Comparison of ENCODE assay signal across 8 cellular contexts in genomic region chr14:88013750-88014349, GRCh38. TPM values are rescaled to one million over a fixed set of nuclear protein-coding genes. Genes with fewer than 3 reads are reported as not detected.
DNase-seq lines count a peak whose midpoint lies in the region; ATAC-seq and TF ChIP-seq lines count a peak whose summit lies in the region.

No MANE protein-coding gene starts in this region.

- TF ChIP-seq CTCF in fibroblast of mammary gland (conservative IDR thresholded peaks at IDR 0.05; ENCODE audit: control insufficient read depth, insufficient read depth, low read depth, low read length) (peak; percentile 92), nephron progenitor cell (IDR thresholded peaks at IDR 0.05) (peak; percentile 98)

- no peaks in the 10 kb centered on the region for H3K9me3 Mint-ChIP-seq in activated CD4-positive, alpha-beta T cell treated with anti-CD3 and anti-CD28 coated beads, Interleukin-2, amount 10 ng/mL, durations not matched to agents 24 days and 14 days
- peaks cover 6% of the 10 kb centered on the region for H3K9me3 Mint-ChIP-seq in nephron progenitor cell

- H3K27me3 Mint-ChIP-seq in activated CD4-positive, alpha-beta T cell treated with anti-CD3 and anti-CD28 coated beads, Interleukin-2, amount 10 ng/mL, durations not matched to agents 24 days and 14 days, result no peaks in the 10 kb centered on the region
- peaks cover 8% of the 10 kb centered on the region for H3K27me3 Mint-ChIP-seq in nephron progenitor cell (ENCODE audit: low read depth, poor library complexity)

- intact Hi-C loops in activated CD4-positive, alpha-beta T cell treated with anti-CD3 and anti-CD28 coated beads, Interleukin-2, amount 10 ng/mL, durations not matched to agents 24 days and 14 days (cut with micrococcal nuclease), result loop anchor here (1.0 kb wide), 1 partner anchor 154 kb away; no protein-coding TSS in a partner anchor

- H3K36me3 Mint-ChIP-seq in activated CD4-positive, alpha-beta T cell treated with anti-CD3 and anti-CD28 coated beads, Interleukin-2, amount 10 ng/mL, durations not matched to agents 24 days and 14 days (ENCODE audit: low read depth), result peaks cover 60% of the 10 kb centered on the region
- H3K36me3 Mint-ChIP-seq in nephron progenitor cell (ENCODE audit: low read depth), result peaks cover 5% of the 10 kb centered on the region

- ATAC-seq in GM19438 (IDR thresholded peaks at IDR 0.05; ENCODE audit: low read depth, unreplicated experiment) (peak; percentile 97), HG03354 (IDR thresholded peaks at IDR 0.05; ENCODE audit: poor library complexity, severe bottlenecking, unreplicated experiment) (peak; percentile 99)

- H3K27ac Mint-ChIP-seq in activated CD4-positive, alpha-beta T cell treated with anti-CD3 and anti-CD28 coated beads, Interleukin-2, amount 10 ng/mL, durations not matched to agents 24 days and 14 days, result peak overlapping the region; percentile 4
- H3K27ac Mint-ChIP-seq in nephron progenitor cell, result no peak overlapping the region

- DNase-seq in DMS153 (lab: John Stamatoyannopoulos, UW) (peak; percentile 24), NCI-H345 (lab: John Stamatoyannopoulos, UW) (peak; percentile 61), fibroblast of mammary gland (ENCODE audit: low read depth) (peak; percentile 72), nephron progenitor cell (peak; percentile 62), cortex of kidney (lab: John Stamatoyannopoulos, UW) (no peak)
- peak; percentile 72 for DNase-seq in activated CD4-positive, alpha-beta T cell treated with anti-CD3 and anti-CD28 coated beads, Interleukin-2, amount 10 ng/mL, durations not matched to agents 24 days and 14 days

- H3K4me3 ChIP-seq in fibroblast of mammary gland (ENCODE audit: control insufficient read depth, low read depth, low read length), result no peak overlapping the region

- H3K4me3 Mint-ChIP-seq in activated CD4-positive, alpha-beta T cell treated with anti-CD3 and anti-CD28 coated beads, Interleukin-2, amount 10 ng/mL, durations not matched to agents 24 days and 14 days, result no peak overlapping the region
- no peak overlapping the region for H3K4me3 Mint-ChIP-seq in nephron progenitor cell

- peaks cover 46% of the 10 kb centered on the region for H3K4me1 Mint-ChIP-seq in activated CD4-positive, alpha-beta T cell treated with anti-CD3 and anti-CD28 coated beads, Interleukin-2, amount 10 ng/mL, durations not matched to agents 24 days and 14 days
- peaks cover 17% of the 10 kb centered on the region for H3K4me1 Mint-ChIP-seq in nephron progenitor cell

RNA-seq across cellular contexts. Expression of gene GPR65, which starts 8.9 kb away (rescaled TPM):
- total RNA-seq in activated CD4-positive, alpha-beta T cell treated with anti-CD3 and anti-CD28 coated beads, Interleukin-2, amount 10 ng/mL, durations not matched to agents 24 days and 14 days, result 8.1 and 8.3 TPM in 2 replicates

RNA-seq across cellular contexts. Expression of gene GALC, which starts 20.9 kb away (rescaled TPM):
- 7.3 and 9.3 TPM in 2 replicates for total RNA-seq in activated CD4-positive, alpha-beta T cell treated with anti-CD3 and anti-CD28 coated beads, Interleukin-2, amount 10 ng/mL, durations not matched to agents 24 days and 14 days
